ENCODE assay signal across 20 cellular contexts in the genomic region with DNA sequence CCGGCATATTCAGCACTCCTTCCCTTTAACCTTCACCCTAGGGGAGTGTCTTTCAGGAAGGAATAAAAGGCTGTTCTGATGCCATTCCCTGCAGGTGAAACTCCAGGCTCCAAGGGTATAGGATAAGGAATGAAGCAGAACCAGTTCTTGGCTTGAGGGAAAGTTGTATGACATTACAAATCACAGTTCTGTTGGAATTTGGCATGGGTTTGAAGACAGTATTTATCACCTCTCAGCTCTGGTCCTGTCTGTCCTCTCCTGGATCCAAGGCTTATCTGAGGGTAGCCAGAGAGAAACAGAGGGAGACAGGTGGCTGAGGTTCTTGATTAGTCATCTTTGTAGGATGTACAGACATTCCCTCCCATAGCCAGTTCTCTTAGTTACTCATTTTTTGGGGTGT. TPM values are rescaled to one million over a fixed set of nuclear protein-coding genes. Genes with fewer than 3 reads are reported as not detected.
A peak's percentile ranks its signal among the peaks of the same experiment; 100 is the strongest.
DNase-seq lines count a peak whose midpoint lies in the region; ATAC-seq and TF ChIP-seq lines count a peak whose summit lies in the region.
"Had no signal": no experiment of that assay in that cellular context is flagged by ENCODE, and none has a peak within 500 bp of the region (broad histone marks: within the 10 kb centered on the region; RNA-seq: fewer than 3 reads in every experiment).

No MANE protein-coding gene starts in this region.

- H3K36me3 Mint-ChIP-seq in Calu3 (ENCODE audit: insufficient read depth, unreplicated experiment) (peaks cover 51% of the 10 kb centered on the region), mesothelial cell of epicardium (peaks cover 11% of the 10 kb centered on the region)
- peaks cover 2 to 4% of the 10 kb centered on the region in 2 donors for H3K36me3 Mint-ChIP-seq in activated T-cell treated with anti-CD3 and anti-CD28 coated beads, Interleukin-2, amount 50 U/mL, for 72 hours (ENCODE audit: insufficient read depth in 2 of 2)
- H3K36me3 Mint-ChIP-seq: natural killer cell treated with Interleukin-12 subunit alpha and Interleukin-12 subunit beta and Interleukin-15 and Interleukin-18, amount 100 ng/mL, for 72 hours had no signal

- CTCF ChIA-PET in Calu3 (lab: Charles Lee), result interaction anchor here (0.5 to 1.2 kb wide), 3 partner anchors 47 to 271 kb away, joined by 3 to 5 read pairs (median 4); no protein-coding TSS in a partner anchor

- no TSS peak for BruUV-seq in Calu3 (replicated peaks; lab: Mats Ljungman, UMichigan)

- TF ChIP-seq CTCF in Calu3 (IDR thresholded peaks at IDR 0.05; ENCODE audit: unreplicated experiment) (no peak), mesothelial cell of epicardium (IDR thresholded peaks at IDR 0.05; ENCODE audit: unreplicated experiment) (no peak)

- H3K9me3 Mint-ChIP-seq in Calu3 (ENCODE audit: low read depth, unreplicated experiment), result no peaks in the 10 kb centered on the region
- no peaks in the 10 kb centered on the region for H3K9me3 Mint-ChIP-seq in mesothelial cell of epicardium
- H3K9me3 Mint-ChIP-seq in activated T-cell treated with anti-CD3 and anti-CD28 coated beads, Interleukin-2, amount 50 U/mL, for 72 hours, result no peaks in the 10 kb centered on the region
- H3K9me3 Mint-ChIP-seq: CD14-positive monocyte; natural killer cell treated with Interleukin-12 subunit alpha and Interleukin-12 subunit beta and Interleukin-15 and Interleukin-18, amount 100 ng/mL, for 72 hours had no signal

- ATAC-seq in activated T-cell treated with anti-CD3 and anti-CD28 coated beads, Interleukin-2, amount 50 U/mL, for 72 hours (replicated peaks in 1 of 2), result no peak
- ATAC-seq in GM19455 (IDR thresholded peaks at IDR 0.05; ENCODE audit: unreplicated experiment), result no peak
- ATAC-seq: activated CD4-positive, alpha-beta T cell treated with anti-CD3 and anti-CD28 coated beads for 36 hours; heart left ventricle; natural killer cell treated with Interleukin-12 subunit alpha and Interleukin-12 subunit beta and Interleukin-15 and Interleukin-18, amount 100 ng/mL, for 72 hours had no signal

- H3K27ac Mint-ChIP-seq in Calu3 (ENCODE audit: unreplicated experiment) (peak overlapping the region; percentile 69), mesothelial cell of epicardium (peak overlapping the region; percentile 83)
- H3K27ac Mint-ChIP-seq in activated T-cell treated with anti-CD3 and anti-CD28 coated beads, Interleukin-2, amount 50 U/mL, for 72 hours, result no peak overlapping the region
- H3K27ac Mint-ChIP-seq: activated CD4-positive, alpha-beta T cell treated with anti-CD3 and anti-CD28 coated beads for 36 hours; natural killer cell treated with Interleukin-12 subunit alpha and Interleukin-12 subunit beta and Interleukin-15 and Interleukin-18, amount 100 ng/mL, for 72 hours had no signal

- H3K27me3 Mint-ChIP-seq in Calu3 (ENCODE audit: unreplicated experiment) (no peaks in the 10 kb centered on the region), mesothelial cell of epicardium (ENCODE audit: low read depth) (no peaks in the 10 kb centered on the region)
- no peaks in the 10 kb centered on the region for H3K27me3 Mint-ChIP-seq in activated T-cell treated with anti-CD3 and anti-CD28 coated beads, Interleukin-2, amount 50 U/mL, for 72 hours (ENCODE audit: low read depth)
- H3K27me3 Mint-ChIP-seq: activated CD4-positive, alpha-beta T cell treated with anti-CD3 and anti-CD28 coated beads for 36 hours; natural killer cell treated with Interleukin-12 subunit alpha and Interleukin-12 subunit beta and Interleukin-15 and Interleukin-18, amount 100 ng/mL, for 72 hours had no signal

- peaks cover 49% of the 10 kb centered on the region for H3K4me1 Mint-ChIP-seq in Calu3 (ENCODE audit: low read depth, unreplicated experiment)
- H3K4me1 Mint-ChIP-seq in mesothelial cell of epicardium, result peaks cover 35% of the 10 kb centered on the region
- peaks cover 18% of the 10 kb centered on the region for H3K4me1 Mint-ChIP-seq in activated T-cell treated with anti-CD3 and anti-CD28 coated beads, Interleukin-2, amount 50 U/mL, for 72 hours (ENCODE audit: low read depth)

- DNase-seq in Calu3, result peak; percentile 20
- peak; percentile 60 for DNase-seq in LHCN-M2 (ENCODE audit: low read depth)
- peak; percentile 35 for DNase-seq in cerebellum (ENCODE audit: low spot score)
- DNase-seq in mesothelial cell of epicardium (ENCODE audit: low spot score in 2 of 2, unreplicated experiment in 2 of 2), result no peak
- DNase-seq in activated T-cell treated with anti-CD3 and anti-CD28 coated beads, Interleukin-2, amount 50 U/mL, for 72 hours, result no peak
- no peak for DNase-seq in stimulated activated CD4-positive, alpha-beta T cell treated with anti-CD3 and anti-CD28 coated beads, Interleukin-12 subunit alpha, Interleukin-12 subunit beta, amount 100 ng/mL, for 4 hours
- DNase-seq in NCI-H2107 (lab: John Stamatoyannopoulos, UW), result no peak
- DNase-seq: ACHN; activated CD4-positive, alpha-beta T cell treated with anti-CD3 and anti-CD28 coated beads for 36 hours; DMS153; heart left ventricle; MG63; NCI-H524; posterior cingulate gyrus; stimulated activated naive CD4-positive, alpha-beta T cell treated with Interleukin-2 at 50 U/mL for 16 hours; SW 1271; tibial artery had no signal

- peak overlapping the region; percentile 37 for H3K4me3 Mint-ChIP-seq in Calu3 (ENCODE audit: low read depth, unreplicated experiment)
- peak overlapping the region; percentile 4 for H3K4me3 Mint-ChIP-seq in mesothelial cell of epicardium
- H3K4me3 Mint-ChIP-seq in activated T-cell treated with anti-CD3 and anti-CD28 coated beads, Interleukin-2, amount 50 U/mL, for 72 hours, result no peak overlapping the region
- H3K4me3 Mint-ChIP-seq: activated CD4-positive, alpha-beta T cell treated with anti-CD3 and anti-CD28 coated beads for 36 hours; CD14-positive monocyte; natural killer cell treated with Interleukin-12 subunit alpha and Interleukin-12 subunit beta and Interleukin-15 and Interleukin-18, amount 100 ng/mL, for 72 hours had no signal

- intact Hi-C loops in Calu3 (cut with micrococcal nuclease; ENCODE audit: unreplicated experiment), result loop anchor here (10.0 kb wide), 1 partner anchor 378 kb away; no protein-coding TSS in a partner anchor

RNA-seq across cellular contexts. Expression of a gene that starts 37.1 kb away (rescaled TPM):
- 404 and 407 TPM in 2 replicates for total RNA-seq in Calu3 (2022)
- total RNA-seq in LHCN-M2 (2014; rRNA removed), result 219 and 243 TPM in 2 replicates
- 193 TPM for polyA plus RNA-seq in LHCN-M2 (2012)
- 91.4 TPM for total RNA-seq in cerebellum
- 197 to 213 TPM (median 204 TPM) in 3 replicates for total RNA-seq in mesothelial cell of epicardium
- 100 to 1,000 TPM; 137 to 145 TPM for total RNA-seq in activated T-cell treated with anti-CD3 and anti-CD28 coated beads, Interleukin-2, amount 50 U/mL, for 72 hours

Comparison
In these comparisons a context has a peak if more than half of its experiments do, and no peak if none do; other contexts are left out.
1. DNase-seq: peak in Calu3 (single experiment), LHCN-M2 (single experiment) and cerebellum (single experiment); none in mesothelial cell of epicardium (0 of 2), activated T-cell treated with anti-CD3 and anti-CD28 coated beads, Interleukin-2, amount 50 U/mL, for 72 hours (0 of 2), stimulated activated CD4-positive, alpha-beta T cell treated with anti-CD3 and anti-CD28 coated beads, Interleukin-12 subunit alpha, Interleukin-12 subunit beta, amount 100 ng/mL, for 4 hours (single experiment) and NCI-H2107 (single experiment).
2. H3K4me3 Mint-ChIP-seq: peak in Calu3 (single experiment) and mesothelial cell of epicardium (single experiment); none in activated T-cell treated with anti-CD3 and anti-CD28 coated beads, Interleukin-2, amount 50 U/mL, for 72 hours (0 of 2).